ENCODE assay signal across 8 cellular contexts in the genomic region with DNA sequence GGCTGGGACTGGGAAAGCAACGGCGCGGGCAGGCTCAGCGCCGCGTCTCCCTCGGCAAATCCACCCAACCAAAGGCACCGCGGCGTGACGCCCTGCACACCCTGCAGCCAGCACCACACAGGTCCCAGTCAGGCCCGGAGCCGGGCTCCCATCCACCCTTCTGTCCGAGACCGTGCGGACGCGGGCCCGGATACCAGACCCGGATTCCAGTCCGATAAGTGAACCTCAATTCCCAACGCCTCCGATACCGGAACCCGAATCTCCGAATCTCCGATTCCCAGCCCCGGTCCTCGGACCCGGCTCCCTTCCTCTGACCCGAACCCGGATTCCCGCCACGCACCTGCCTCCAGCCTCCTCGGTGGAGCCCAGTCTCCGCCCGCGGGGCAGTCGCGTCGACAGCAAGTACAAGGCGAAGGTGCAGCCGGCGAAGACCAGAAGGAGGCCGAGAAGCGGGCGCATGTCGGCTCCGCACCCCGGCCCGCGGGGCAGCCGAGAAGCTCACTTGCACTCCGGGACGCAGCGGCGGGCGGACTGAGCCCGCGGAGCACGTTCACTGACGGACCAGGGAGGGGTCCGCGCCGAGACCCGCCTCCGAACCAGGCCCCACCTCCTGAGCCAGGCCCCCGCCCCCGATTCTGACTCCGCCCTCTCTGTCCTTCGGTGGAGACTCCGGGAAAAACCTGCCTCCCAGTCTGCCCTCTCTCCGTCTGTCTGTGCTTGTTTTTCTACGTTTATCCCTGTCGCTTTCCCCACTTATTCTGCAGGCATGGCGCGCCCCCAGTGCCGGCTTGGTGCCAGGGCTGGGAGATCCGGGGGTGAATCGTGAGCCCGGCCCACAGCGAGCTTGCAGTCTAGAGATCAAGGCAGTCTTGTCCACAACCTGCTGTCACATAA. TPM values are rescaled to one million over a fixed set of nuclear protein-coding genes. Genes with fewer than 3 reads are reported as not detected.
DNase-seq lines count a peak whose midpoint lies in the region; ATAC-seq and TF ChIP-seq lines count a peak whose summit lies in the region.

A gene (minus strand): TSS at position 533 of the 894 bp plus-strand sequence. CDS start 74 bp downstream, at position 459.

- intact Hi-C loops in colonic mucosa (cut with DNase I), result no loop called here

- H3K4me3 ChIP-seq in BLaER1, result peak within 1 kb of the TSS; percentile 96
- H3K4me3 ChIP-seq in colonic mucosa, result peak within 1 kb of the TSS; percentile 79

- H3K27me3 ChIP-seq in BLaER1 (no peaks in the 10 kb centered on the region), colonic mucosa (no peaks in the 10 kb centered on the region), layer of hippocampus (ENCODE audit: control insufficient read depth, insufficient read depth, low read length) (no peaks in the 10 kb centered on the region)

- TF ChIP-seq CTCF in colonic mucosa (IDR thresholded peaks at IDR 0.05), result no peak

- ATAC-seq in HG03457 (IDR thresholded peaks at IDR 0.05; ENCODE audit: unreplicated experiment), result peak; percentile 80

- peaks cover 22% of the 10 kb centered on the region for H3K4me1 ChIP-seq in BLaER1
- H3K4me1 ChIP-seq in colonic mucosa, result no peaks in the 10 kb centered on the region

- H3K9ac ChIP-seq in BLaER1 (peak within 1 kb of the TSS; percentile 87), colonic mucosa (ENCODE audit: low read depth in 2 of 2, low read length in 2 of 2) (peak within 1 kb of the TSS; percentile 75 to 91)

- H3K27ac ChIP-seq in BLaER1 (peak within 1 kb of the TSS; percentile 90), colonic mucosa (peak within 1 kb of the TSS; percentile 84), layer of hippocampus (ENCODE audit: low read depth, low read length) (peak within 1 kb of the TSS; percentile 70)

- H3K9me3 ChIP-seq in BLaER1, result no peaks in the 10 kb centered on the region
- H3K9me3 ChIP-seq in colonic mucosa, result no peaks in the 10 kb centered on the region

- H3K36me3 ChIP-seq in BLaER1, result peaks cover 33% of the 10 kb centered on the region
- H3K36me3 ChIP-seq in colonic mucosa, result no peaks in the 10 kb centered on the region

- H4K20me1 ChIP-seq in BLaER1, result peaks cover 30% of the 10 kb centered on the region

- peak; percentile 84 for DNase-seq in GM19240 (ENCODE audit: insufficient read length, low spot score)
- DNase-seq in NCI-H524 (lab: John Stamatoyannopoulos, UW), result peak; percentile 78 to 97
- peak; percentile 95 for DNase-seq in activated CD4-positive, alpha-beta T cell treated with anti-CD3 and anti-CD28 coated beads for 48 hours
- DNase-seq in colonic mucosa, result peak; percentile 97
- DNase-seq in stimulated activated CD4-positive, alpha-beta T cell treated with anti-CD3 and anti-CD28 coated beads, Interleukin-1b, Interleukin-23, amount 100 ng/mL, for 24 hours (ENCODE audit: low read depth in 4 of 4, low spot score in 1 of 4), result peak; percentile 78 to 88 (median 87)

- H3K4me2 ChIP-seq in BLaER1, result peak within 1 kb of the TSS; percentile 87

RNA-seq across cellular contexts. Expression of the gene that starts here (rescaled TPM):
- total RNA-seq in colonic mucosa, result 10 to 100 TPM; 14.8 to 22.4 TPM

Comparison
In these comparisons a context has a peak if more than half of its experiments do, and no peak if none do; other contexts are left out.
1. Peak in every context shown above with its lines: DNase-seq, ATAC-seq, H3K4me3 ChIP-seq and H3K27ac ChIP-seq.